In the genomic region with DNA sequence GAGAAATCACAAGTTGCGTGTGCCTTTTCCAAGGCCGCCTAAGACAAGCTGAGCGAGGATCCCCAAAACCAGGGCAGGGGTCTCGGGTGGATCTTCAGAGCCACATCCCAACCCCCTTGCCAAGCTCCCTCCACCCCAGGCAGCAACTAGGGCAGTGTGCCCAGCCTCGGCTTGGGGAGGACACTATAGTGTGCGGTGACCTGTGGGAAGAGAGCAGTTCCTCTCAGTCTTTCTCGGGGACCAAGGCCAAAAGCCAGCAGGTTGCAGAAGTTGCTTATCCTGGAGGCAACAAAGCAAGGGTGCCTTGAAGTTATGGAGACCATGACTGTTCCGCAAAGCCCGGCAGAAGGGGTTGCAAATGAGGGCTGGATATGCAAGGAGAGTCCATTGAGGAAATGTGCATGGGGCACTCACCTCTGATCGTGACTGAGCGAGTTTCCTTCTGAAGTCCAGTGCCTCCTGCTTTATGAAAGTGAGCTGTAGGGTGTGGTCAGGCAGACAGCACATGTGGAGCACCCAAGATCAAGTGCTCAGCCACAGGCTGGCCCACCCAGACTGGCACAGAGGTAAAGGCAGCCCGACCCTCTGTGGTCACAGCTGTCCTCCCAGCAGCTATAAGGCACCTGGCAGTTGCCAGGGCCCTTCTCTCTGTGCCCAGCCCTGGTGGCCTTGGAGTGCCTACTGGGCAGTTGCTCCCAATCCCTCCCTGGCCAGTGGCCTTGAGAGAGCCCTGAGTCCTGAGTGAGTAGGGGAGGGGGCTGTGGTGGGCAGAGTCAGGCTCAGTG, we compare ENCODE assay signal across 1 cellular context.
TF ChIP-seq lines count a peak whose summit lies in the region.

No MANE protein-coding gene starts in this region.

TF ChIP-seq in H1, 55 proteins besides CTCF, POLR2A, EP300 and RAD21:
- TF ChIP-seq PHF8 (conservative IDR thresholded peaks at IDR 0.05; ENCODE audit: low read depth, low read length) (no peak), RBBP5 (IDR thresholded peaks at IDR 0.05; ENCODE audit: borderline replicate concordance, low read depth, low read length) (no peak), MAFK (IDR thresholded peaks at IDR 0.05; ENCODE audit: low read depth, low read length) (no peak), TAF7 (optimal IDR thresholded peaks at IDR 0.05; ENCODE audit: borderline replicate concordance, low read depth, low read length) (no peak), POU5F1 (IDR thresholded peaks at IDR 0.05; ENCODE audit: low read depth, low read length) (no peak), KDM1A (IDR thresholded peaks at IDR 0.05; ENCODE audit: borderline replicate concordance, low read length) (no peak), FOSL1 (IDR thresholded peaks at IDR 0.05; ENCODE audit: insufficient read depth, low read depth, low read length) (no peak), CHD2 (IDR thresholded peaks at IDR 0.05; ENCODE audit: low read length) (no peak), NRF1 (IDR thresholded peaks at IDR 0.05; ENCODE audit: low read depth, low read length) (no peak), SP4 (IDR thresholded peaks at IDR 0.05; ENCODE audit: low read length) (no peak), POLR2AphosphoS5 (IDR thresholded peaks at IDR 0.05; ENCODE audit: low read depth, low read length) (no peak), SIRT6 (IDR thresholded peaks at IDR 0.05; ENCODE audit: low read length) (no peak), BACH1 (IDR thresholded peaks at IDR 0.05; ENCODE audit: low read length) (no peak), CBX5 (IDR thresholded peaks at IDR 0.05; ENCODE audit: low read depth, low read length) (no peak), ASH2L (IDR thresholded peaks at IDR 0.05; ENCODE audit: low read length) (no peak), CTBP2 (IDR thresholded peaks at IDR 0.05; ENCODE audit: borderline replicate concordance, insufficient read depth, insufficient read length, low read length) (no peak)
- TF ChIP-seq, protein P1, sequence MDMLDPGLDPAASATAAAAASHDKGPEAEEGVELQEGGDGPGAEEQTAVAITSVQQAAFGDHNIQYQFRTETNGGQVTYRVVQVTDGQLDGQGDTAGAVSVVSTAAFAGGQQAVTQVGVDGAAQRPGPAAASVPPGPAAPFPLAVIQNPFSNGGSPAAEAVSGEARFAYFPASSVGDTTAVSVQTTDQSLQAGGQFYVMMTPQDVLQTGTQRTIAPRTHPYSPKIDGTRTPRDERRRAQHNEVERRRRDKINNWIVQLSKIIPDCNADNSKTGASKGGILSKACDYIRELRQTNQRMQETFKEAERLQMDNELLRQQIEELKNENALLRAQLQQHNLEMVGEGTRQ (IDR thresholded peaks at IDR 0.05; ENCODE audit: low read length): no peak
- TF ChIP-seq, protein P2, sequence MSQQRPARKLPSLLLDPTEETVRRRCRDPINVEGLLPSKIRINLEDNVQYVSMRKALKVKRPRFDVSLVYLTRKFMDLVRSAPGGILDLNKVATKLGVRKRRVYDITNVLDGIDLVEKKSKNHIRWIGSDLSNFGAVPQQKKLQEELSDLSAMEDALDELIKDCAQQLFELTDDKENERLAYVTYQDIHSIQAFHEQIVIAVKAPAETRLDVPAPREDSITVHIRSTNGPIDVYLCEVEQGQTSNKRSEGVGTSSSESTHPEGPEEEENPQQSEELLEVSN (IDR thresholded peaks at IDR 0.05): no peak
- TF ChIP-seq, protein P3, sequence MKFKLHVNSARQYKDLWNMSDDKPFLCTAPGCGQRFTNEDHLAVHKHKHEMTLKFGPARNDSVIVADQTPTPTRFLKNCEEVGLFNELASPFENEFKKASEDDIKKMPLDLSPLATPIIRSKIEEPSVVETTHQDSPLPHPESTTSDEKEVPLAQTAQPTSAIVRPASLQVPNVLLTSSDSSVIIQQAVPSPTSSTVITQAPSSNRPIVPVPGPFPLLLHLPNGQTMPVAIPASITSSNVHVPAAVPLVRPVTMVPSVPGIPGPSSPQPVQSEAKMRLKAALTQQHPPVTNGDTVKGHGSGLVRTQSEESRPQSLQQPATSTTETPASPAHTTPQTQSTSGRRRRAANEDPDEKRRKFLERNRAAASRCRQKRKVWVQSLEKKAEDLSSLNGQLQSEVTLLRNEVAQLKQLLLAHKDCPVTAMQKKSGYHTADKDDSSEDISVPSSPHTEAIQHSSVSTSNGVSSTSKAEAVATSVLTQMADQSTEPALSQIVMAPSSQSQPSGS (IDR thresholded peaks at IDR 0.05; ENCODE audit: low read length): no peak
